In the genomic region with DNA sequence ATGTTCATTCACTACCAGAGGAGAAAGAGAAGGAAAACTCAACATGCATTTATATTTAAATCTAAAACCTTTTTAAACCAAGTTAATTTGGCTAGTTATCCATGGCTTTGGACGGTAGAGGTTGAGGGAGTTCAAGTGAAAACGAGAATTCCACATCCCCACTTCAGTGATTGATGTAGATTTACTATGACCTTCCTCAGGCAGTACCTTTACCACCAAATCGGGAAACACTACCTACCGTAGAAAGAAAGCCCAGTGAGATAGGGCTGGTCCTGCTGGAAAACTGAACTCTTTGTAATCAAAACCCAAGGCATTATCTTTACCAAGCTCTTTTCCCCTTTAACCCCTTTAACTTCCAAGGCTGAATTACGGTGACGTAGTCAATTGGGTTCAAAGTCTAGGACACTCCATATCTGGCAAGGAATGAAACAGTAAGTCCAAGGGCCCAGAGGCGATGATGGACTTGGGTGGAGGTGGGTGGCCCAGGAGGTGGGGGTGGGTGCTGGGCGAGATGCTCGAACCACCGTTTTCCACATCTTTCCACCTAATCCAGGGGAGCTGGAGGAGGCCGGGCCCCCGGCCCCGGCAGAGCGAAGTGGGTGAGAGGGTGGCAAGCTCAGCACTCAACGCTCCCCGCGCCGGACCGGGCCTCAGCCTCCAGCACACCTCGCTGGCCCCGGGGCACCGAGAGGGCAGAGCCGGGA, we compare ENCODE assay signal across 8 cellular contexts. TPM values are rescaled to one million over a fixed set of nuclear protein-coding genes. Genes with fewer than 3 reads are reported as not detected.
DNase-seq lines count a peak whose midpoint lies in the region; ATAC-seq, FAIRE-seq and TF ChIP-seq lines count a peak whose summit lies in the region.

No MANE protein-coding gene starts in this region.

- no peak for TF ChIP-seq CTCF in AG09309 (IDR thresholded peaks at IDR 0.05; ENCODE audit: control insufficient read depth, insufficient read depth, low read depth, low read length, missing control alignments)
- TF ChIP-seq CTCF in GM13976 (IDR thresholded peaks at IDR 0.05; ENCODE audit: borderline replicate concordance, control extremely low read depth, extremely low read depth, insufficient read depth, missing control alignments) = no peak
- TF ChIP-seq CTCF in dorsolateral prefrontal cortex (IDR thresholded peaks at IDR 0.05 in 54 of 56, conservative IDR thresholded peaks at IDR 0.05 in 2 of 56; ENCODE audit: low read depth in 1 of 56, partially characterized antibody in 56 of 56) = no peak
- TF ChIP-seq CTCF in lung (IDR thresholded peaks at IDR 0.05; ENCODE audit: control extremely low read depth, extremely low read depth) = no peak

- H3K27me3 ChIP-seq in dorsolateral prefrontal cortex (no peaks in the 10 kb centered on the region), lung (ENCODE audit: control insufficient read depth, insufficient read depth) (no peaks in the 10 kb centered on the region), thymus (ENCODE audit: control insufficient read depth, insufficient read depth) (no peaks in the 10 kb centered on the region)

- DNase-seq in AG09309 (ENCODE audit: low read depth) = no peak
- DNase-seq in GM13976 (ENCODE audit: low spot score) = peak; percentile 24
- peak; percentile 4 for DNase-seq in RCC 7860 (ENCODE audit: low spot score)
- DNase-seq in dorsolateral prefrontal cortex = peak in 2 of 10 donors; percentile 7 to 46
- no peak for DNase-seq in lung (ENCODE audit: low spot score)
- no peak for DNase-seq in central memory CD4-positive, alpha-beta T cell

- no peak for FAIRE-seq in RCC 7860 (lab: Jason Lieb, UNC)

- in situ Hi-C loops in GM13976 (cut with MboI; ENCODE audit: low sequenced_read_pairs, unreplicated experiment) = no loop called here

- 1 to 2% methylated on average over 20 to 23 of the region's 23 CpGs for WGBS in lung, 2 donors
- 7% methylated on average over 23 of the region's 23 CpGs for WGBS in thymus

- no peaks in the 10 kb centered on the region for H3K9me3 ChIP-seq in lung (ENCODE audit: control insufficient read depth in 2 of 2, insufficient read depth in 1 of 2, low read length in 1 of 2)
- H3K9me3 ChIP-seq in thymus (ENCODE audit: control insufficient read depth) = no peaks in the 10 kb centered on the region

- ATAC-seq in HG03025 (IDR thresholded peaks at IDR 0.05; ENCODE audit: low FRiP score, unreplicated experiment) (peak; percentile 13), lung (ENCODE audit: insufficient read depth, low FRiP score) (peak; percentile 51)

- H3K27ac ChIP-seq in dorsolateral prefrontal cortex (peak overlapping the region; percentile 49 to 99 (median 96)), lung (ENCODE audit: low read depth in 1 of 2, low read length in 1 of 2) (peak overlapping the region; percentile 92 to 98), thymus (ENCODE audit: low read depth) (peak overlapping the region; percentile 96)

- H3K36me3 ChIP-seq in lung (ENCODE audit: control insufficient read depth in 2 of 2, insufficient read depth in 2 of 2, low read length in 2 of 2) (no peaks in the 10 kb centered on the region), thymus (ENCODE audit: control insufficient read depth, insufficient read depth) (no peaks in the 10 kb centered on the region)

- H3K4me1 ChIP-seq in lung (ENCODE audit: control insufficient read depth in 2 of 2, insufficient read depth in 2 of 2, low read length in 2 of 2) = peaks cover 5 to 9% of the 10 kb centered on the region in 2 donors
- peaks cover 5% of the 10 kb centered on the region for H3K4me1 ChIP-seq in thymus (ENCODE audit: control insufficient read depth, insufficient read depth, low read length)

- intact Hi-C loops in dorsolateral prefrontal cortex (cut with DNase I) = loop anchor here (5.0 to 10.0 kb wide), 4 partner anchors 70 to 330 kb away; partner anchors contain the start of genes TRAPPC6B (in 2 of the 2) and FBXO33 (in 1 of the 2)

- H3K4me3 ChIP-seq in AG09309 (ENCODE audit: control insufficient read depth, low read depth, low read length) (peak overlapping the region; percentile 58), dorsolateral prefrontal cortex (peak overlapping the region; percentile 62 to 98 (median 91)), lung (peak overlapping the region; percentile 89), thymus (ENCODE audit: low read length) (peak overlapping the region; percentile 98)

RNA-seq across cellular contexts. Expression of gene SEC23A, which starts 0.6 kb away (rescaled TPM):
- 100 to 1,000 TPM in 6 of 120 experiments, 10 to 100 TPM in 114; 47.9 to 106 (median 76.3) TPM for total RNA-seq in dorsolateral prefrontal cortex
- total RNA-seq in lung = 10 to 100 TPM; 50.6 to 78.9 TPM
- 10 to 100 TPM; 10.6 to 23.6 TPM for polyA plus RNA-seq in lung
- polyA plus RNA-seq in thymus = 20.9 TPM

RNA-seq across cellular contexts. Expression of gene GEMIN2, which starts 11.7 kb away (rescaled TPM):
- 10 to 100 TPM in 113 of 120 experiments, 1 to 10 TPM in 7; 7.4 to 23.1 (median 14.5) TPM for total RNA-seq in dorsolateral prefrontal cortex
- total RNA-seq in lung = 10 to 100 TPM in 1 of 2 donors, 1 to 10 TPM in 1; 7.3 to 19.8 TPM
- polyA plus RNA-seq in lung = 10 to 100 TPM in 1 of 2 donors, 1 to 10 TPM in 1; 9.5 to 10.1 TPM
- polyA plus RNA-seq in thymus = 18.2 TPM

Comparison
In these comparisons a context has a peak if more than half of its experiments do, and no peak if none do; other contexts are left out.
1. DNase-seq: peak in GM13976 (single experiment) and RCC 7860 (single experiment); none in AG09309 (single experiment), lung (single experiment) and central memory CD4-positive, alpha-beta T cell (single experiment).
2. Peak in every context shown above with its lines, with median percentiles within 50 percentile points of each other: H3K4me3 ChIP-seq and H3K27ac ChIP-seq.